ENCODE assay signal across 8 cellular contexts in the genomic region with DNA sequence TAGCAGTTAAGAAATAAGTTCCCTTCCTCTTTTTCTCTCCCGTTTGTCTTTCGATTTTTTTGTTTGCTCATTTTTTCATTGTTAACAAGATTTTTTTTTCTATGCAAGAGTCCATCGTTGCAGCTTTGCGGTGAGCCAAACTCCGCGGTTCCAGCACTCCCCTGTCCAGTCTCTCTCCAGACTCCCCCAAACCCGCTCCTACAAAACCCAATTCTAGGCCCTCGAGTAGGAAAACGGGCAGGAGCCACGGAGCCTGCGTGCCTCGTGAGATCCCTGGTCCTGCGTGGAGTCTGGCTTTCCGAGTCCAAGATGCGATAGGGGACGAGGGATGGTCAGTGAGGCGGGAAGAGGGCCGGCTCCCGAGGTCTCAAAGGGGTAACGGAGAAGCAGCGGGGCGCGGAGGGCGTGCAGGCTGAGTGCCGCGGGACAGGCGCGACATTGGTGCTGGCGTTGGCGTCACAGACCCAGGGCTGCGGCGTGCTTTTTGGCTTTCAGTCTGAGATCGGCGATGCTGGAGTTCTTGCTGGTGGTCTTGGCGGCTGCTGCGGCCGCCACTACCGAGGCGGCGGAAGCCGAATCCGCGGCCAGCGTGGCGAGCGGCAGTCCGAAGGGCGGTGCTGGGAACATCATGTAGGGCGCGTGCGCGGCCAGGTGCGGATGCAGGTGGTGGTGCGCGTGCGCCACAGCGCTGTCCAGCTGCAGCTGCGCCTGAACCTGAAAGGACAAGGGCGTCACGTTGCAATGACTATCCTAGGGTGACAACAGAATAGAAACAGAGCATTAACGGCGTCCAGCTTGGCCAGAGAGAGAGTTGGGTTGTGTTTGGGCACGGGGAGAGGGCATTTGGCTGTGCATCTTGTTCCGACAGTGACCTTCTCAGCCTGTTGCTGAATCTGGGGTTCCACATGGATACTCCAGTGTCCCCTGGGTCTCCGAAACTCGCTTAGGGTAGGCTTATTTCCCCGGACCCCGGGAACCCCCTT. TPM values are rescaled to one million over a fixed set of nuclear protein-coding genes. Genes with fewer than 3 reads are reported as not detected.
DNase-seq lines count a peak whose midpoint lies in the region; ATAC-seq and TF ChIP-seq lines count a peak whose summit lies in the region.

No MANE protein-coding gene starts in this region.

- H3K4me3 ChIP-seq in HUES6 (ENCODE audit: low read depth, low read length) (peak overlapping the region; percentile 86), adrenal gland (peak overlapping the region in 2 of 4 donors; percentile 27 to 53)

- H3K27ac ChIP-seq in HUES6 (ENCODE audit: low read depth, low read length) = no peak overlapping the region
- H3K27ac ChIP-seq in adrenal gland = no peak overlapping the region

- TF ChIP-seq CTCF in adrenal gland (IDR thresholded peaks at IDR 0.05) = no peak

- TF ChIP-seq POLR2A in adrenal gland (IDR thresholded peaks at IDR 0.05) = no peak

- H3K9ac ChIP-seq in HUES6 (ENCODE audit: low read length) = peak overlapping the region; percentile 67

- intact Hi-C loops in adrenal gland (cut with DNase I) = no loop called here

- no peaks in the 10 kb centered on the region for H3K9me3 ChIP-seq in HUES6 (ENCODE audit: control insufficient read depth, insufficient read depth, low read depth, low read length)
- no peaks in the 10 kb centered on the region for H3K9me3 ChIP-seq in adrenal gland (replicated peaks in 1 of 3)

- peak; percentile 94 for ATAC-seq in GM21367 (IDR thresholded peaks at IDR 0.05; ENCODE audit: unreplicated experiment)

- 3 to 5% (median 5%) methylated on average over 19 to 68 of the region's 68 CpGs for WGBS in adrenal gland, 4 donors

- no peaks in the 10 kb centered on the region for H3K36me3 ChIP-seq in HUES6 (ENCODE audit: control insufficient read depth, insufficient read depth, low read length)
- no peaks in the 10 kb centered on the region for H3K36me3 ChIP-seq in adrenal gland (replicated peaks in 1 of 2)

- peaks cover 19% of the 10 kb centered on the region for H3K4me1 ChIP-seq in HUES6 (ENCODE audit: control insufficient read depth, insufficient read depth, low read length)
- H3K4me1 ChIP-seq in adrenal gland (replicated peaks in 1 of 2) = peaks cover 12 to 13% of the 10 kb centered on the region in 2 donors

- H3K27me3 ChIP-seq in HUES6 (ENCODE audit: control insufficient read depth, insufficient read depth, low read length) = peaks cover 99% of the 10 kb centered on the region
- H3K27me3 ChIP-seq in adrenal gland = peaks cover 94% of the 10 kb centered on the region

- DNase-seq in COR-L47 (lab: John Stamatoyannopoulos, UW) = peak; percentile 93
- DNase-seq in SK-N-DZ (ENCODE audit: low spot score) = peak; percentile 88
- DNase-seq in adrenal gland = peak; percentile 42 to 69 (median 58)
- DNase-seq in iPS-NIHi7 (ENCODE audit: extremely low spot score) = peak; percentile 94
- DNase-seq in stimulated activated CD4-positive, alpha-beta T cell treated with anti-CD3 and anti-CD28 coated beads, Interleukin-15, amount 100 ng/mL, for 1 hour (ENCODE audit: low read depth in 1 of 2, low spot score in 1 of 2) = peak; percentile 26 to 49
- no peak for DNase-seq in ureter (ENCODE audit: low spot score)

RNA-seq across cellular contexts. Expression of a gene that starts 8.4 kb away (rescaled TPM):
- 3.7 and 5.3 TPM in 2 replicates for polyA plus RNA-seq in SK-N-DZ (2014; cell fraction: cytosol; rRNA removed)
- polyA plus RNA-seq in SK-N-DZ (2014; cell fraction: nucleus; rRNA removed) = 4.6 and 4.7 TPM in 2 replicates
- under 1 TPM in 2 of 8 donors, not detected in 6; 0.09 to 0.22 TPM for total RNA-seq in adrenal gland
- polyA plus RNA-seq in adrenal gland = under 1 TPM; 0.04 to 0.40 (median 0.10) TPM
- 0.34 TPM for total RNA-seq in ureter

RNA-seq across cellular contexts. Expression of a gene that starts 12.0 kb away (rescaled TPM):
- polyA plus RNA-seq in SK-N-DZ (2014; cell fraction: cytosol; rRNA removed) = 40.5 and 45.4 TPM in 2 replicates
- polyA plus RNA-seq in SK-N-DZ (2014; cell fraction: nucleus; rRNA removed) = 13.8 and 26.2 TPM in 2 replicates
- 100 to 1,000 TPM in 1 of 8 donors, 10 to 100 TPM in 7; 21.5 to 125 (median 37.5) TPM for total RNA-seq in adrenal gland
- polyA plus RNA-seq in adrenal gland = 10 to 100 TPM; 12.6 to 45.5 (median 18.7) TPM
- 48.3 TPM for total RNA-seq in ureter
